Comparison of ENCODE assay signal across 1 cellular context in the genomic region with DNA sequence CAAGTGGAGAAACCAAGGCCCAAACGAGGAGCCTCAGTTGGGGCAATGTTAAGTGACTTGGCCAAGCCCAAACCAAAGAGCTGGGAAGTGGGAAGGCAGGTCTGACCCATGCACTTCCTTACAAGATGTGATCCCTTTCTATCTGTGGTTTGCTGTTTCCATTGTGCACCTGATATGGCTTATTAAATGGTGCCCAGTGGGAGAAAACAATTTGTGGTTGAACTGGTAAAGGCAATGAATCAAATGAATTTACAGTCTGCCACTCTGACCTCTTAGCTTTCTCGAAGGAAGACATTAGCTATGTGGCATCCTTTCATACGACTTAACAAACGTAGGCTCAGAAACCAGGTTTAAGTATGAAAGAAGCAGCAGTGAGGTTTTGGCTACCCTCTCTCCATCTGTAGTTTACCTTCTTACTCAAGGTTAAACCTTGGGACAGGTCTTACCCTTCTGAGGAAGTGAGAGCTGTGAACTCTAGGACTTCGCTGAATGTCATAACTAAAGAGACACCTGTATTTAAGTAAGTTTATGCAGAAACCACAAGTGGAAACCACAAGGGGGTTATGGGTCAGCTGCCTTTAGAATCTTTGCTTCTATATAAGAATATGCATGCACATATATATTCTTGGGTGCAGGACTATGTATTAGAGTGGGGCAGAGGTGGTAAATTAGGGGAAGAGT.
TF ChIP-seq lines count a peak whose summit lies in the region.

No MANE protein-coding gene starts in this region.

TF ChIP-seq in GM23338, 12 proteins besides CTCF, POLR2A, EP300 and RAD21 (continued from another document):
- TF ChIP-seq JUNB (IDR thresholded peaks at IDR 0.05; ENCODE audit: unreplicated experiment) (no peak), REST (IDR thresholded peaks at IDR 0.05; ENCODE audit: unreplicated experiment) (no peak), CREB1 (CRISPR knock-in tag; IDR thresholded peaks at IDR 0.05; ENCODE audit: low read depth) (no peak), EZH2 (IDR thresholded peaks at IDR 0.05; ENCODE audit: low read depth, unreplicated experiment) (no peak), ZNF331 (CRISPR knock-in tag; IDR thresholded peaks at IDR 0.05; ENCODE audit: low read depth) (no peak), EZH2phosphoT487 (IDR thresholded peaks at IDR 0.05; ENCODE audit: unreplicated experiment) (no peak)
